ENCODE assay signal across 1 cellular context in genomic region chr4:4693258-4693657, GRCh38.
A peak's percentile ranks its signal among the peaks of the same experiment; 100 is the strongest.
TF ChIP-seq lines count a peak whose summit lies in the region.

No MANE protein-coding gene starts in this region.

TF ChIP-seq in HepG2, 621 proteins besides CTCF, POLR2A, EP300 and RAD21 (continued from another document and continues in another):
- no peak for TF ChIP-seq ZNF318 (CRISPR knock-in tag; IDR thresholded peaks at IDR 0.05)
- TF ChIP-seq PCBP1 (IDR thresholded peaks at IDR 0.05; ENCODE audit: borderline replicate concordance, low read depth, low read length) = no peak
- no peak for TF ChIP-seq ZKSCAN1 (IDR thresholded peaks at IDR 0.05; ENCODE audit: low read length)
- TF ChIP-seq KDM5A (IDR thresholded peaks at IDR 0.05; ENCODE audit: borderline replicate concordance, low read length) = no peak
- TF ChIP-seq MXD4 (CRISPR knock-in tag; IDR thresholded peaks at IDR 0.05) = no peak
- no peak for TF ChIP-seq ZNF713 (CRISPR knock-in tag; IDR thresholded peaks at IDR 0.05)
- no peak for TF ChIP-seq HIC2 (CRISPR knock-in tag; IDR thresholded peaks at IDR 0.05; ENCODE audit: low read depth)
- peak; percentile 40; the same call in 1 of the 2 replicates for TF ChIP-seq GATAD2A (CRISPR knock-in tag; IDR thresholded peaks at IDR 0.05)
- TF ChIP-seq NR2F6 (IDR thresholded peaks at IDR 0.05) = peak; percentile 30; the same call in 1 of the 2 replicates
- peak; percentile 28; the same call in 1 of the 2 replicates for TF ChIP-seq NR2F6 (CRISPR knock-in tag; IDR thresholded peaks at IDR 0.05)
- no peak for TF ChIP-seq ZBTB34 (CRISPR knock-in tag; IDR thresholded peaks at IDR 0.05)
- TF ChIP-seq NCOA5 (CRISPR knock-in tag; IDR thresholded peaks at IDR 0.05) = no peak
- no peak for TF ChIP-seq ZNF143 (CRISPR knock-in tag; IDR thresholded peaks at IDR 0.05)
- TF ChIP-seq ZNF543 (CRISPR knock-in tag; IDR thresholded peaks at IDR 0.05) = no peak
- TF ChIP-seq ZMYM3 (CRISPR knock-in tag; IDR thresholded peaks at IDR 0.05) = no peak
- TF ChIP-seq, protein P1, sequence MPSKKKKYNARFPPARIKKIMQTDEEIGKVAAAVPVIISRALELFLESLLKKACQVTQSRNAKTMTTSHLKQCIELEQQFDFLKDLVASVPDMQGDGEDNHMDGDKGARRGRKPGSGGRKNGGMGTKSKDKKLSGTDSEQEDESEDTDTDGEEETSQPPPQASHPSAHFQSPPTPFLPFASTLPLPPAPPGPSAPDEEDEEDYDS (CRISPR knock-in tag; IDR thresholded peaks at IDR 0.05) = no peak
- TF ChIP-seq CEBPG (CRISPR knock-in tag; IDR thresholded peaks at IDR 0.05) = peak; percentile 84
- no peak for TF ChIP-seq ZNF224 (CRISPR knock-in tag; IDR thresholded peaks at IDR 0.05)
- no peak for TF ChIP-seq ZKSCAN8 (CRISPR knock-in tag; IDR thresholded peaks at IDR 0.05; ENCODE audit: borderline replicate concordance)
- TF ChIP-seq GLMP (CRISPR knock-in tag; IDR thresholded peaks at IDR 0.05; ENCODE audit: borderline replicate concordance) = no peak
- no peak for TF ChIP-seq CENPBD1 (CRISPR knock-in tag; IDR thresholded peaks at IDR 0.05; ENCODE audit: borderline replicate concordance, low read depth)
- TF ChIP-seq NFE2L2 (IDR thresholded peaks at IDR 0.05; ENCODE audit: low read length) = no peak
- TF ChIP-seq ATF1 (CRISPR knock-in tag; IDR thresholded peaks at IDR 0.05) = no peak
- TF ChIP-seq ETV5 (CRISPR knock-in tag; IDR thresholded peaks at IDR 0.05; ENCODE audit: borderline replicate concordance) = no peak; the same call in 1 of the 2 replicates
- TF ChIP-seq RFX1 (IDR thresholded peaks at IDR 0.05) = no peak
- peak; percentile 51; the same call in 1 of the 2 replicates for TF ChIP-seq HOXA3 (CRISPR knock-in tag; IDR thresholded peaks at IDR 0.05)
- TF ChIP-seq DMTF1 (CRISPR knock-in tag; IDR thresholded peaks at IDR 0.05) = no peak
- TF ChIP-seq GATA4 (IDR thresholded peaks at IDR 0.05; ENCODE audit: borderline replicate concordance, low read depth) = no peak
- TF ChIP-seq PAX8 (CRISPR knock-in tag; IDR thresholded peaks at IDR 0.05; ENCODE audit: borderline replicate concordance) = no peak
- TF ChIP-seq CHD4 (IDR thresholded peaks at IDR 0.05; ENCODE audit: borderline replicate concordance, low read length) = 0 out of 2 replicates have a peak, but pooled peaks have one; percentile 7
- TF ChIP-seq NFYC (CRISPR knock-in tag; IDR thresholded peaks at IDR 0.05) = no peak
- no peak for TF ChIP-seq ZNF382 (CRISPR knock-in tag; IDR thresholded peaks at IDR 0.05; ENCODE audit: borderline replicate concordance)
- no peak for TF ChIP-seq MIER2 (CRISPR knock-in tag; IDR thresholded peaks at IDR 0.05)
- TF ChIP-seq ARHGAP35 (CRISPR knock-in tag; IDR thresholded peaks at IDR 0.05; ENCODE audit: borderline replicate concordance) = no peak
- TF ChIP-seq SMARCE1 (IDR thresholded peaks at IDR 0.05; ENCODE audit: borderline replicate concordance) = no peak
- no peak for TF ChIP-seq ZNF281 (CRISPR knock-in tag; IDR thresholded peaks at IDR 0.05; ENCODE audit: borderline replicate concordance)
- no peak for TF ChIP-seq ZMYM2 (CRISPR knock-in tag; IDR thresholded peaks at IDR 0.05)
- 0 out of 2 replicates have a peak, but pooled peaks have one; percentile 21 for TF ChIP-seq ZNF343 (CRISPR knock-in tag; IDR thresholded peaks at IDR 0.05)
- TF ChIP-seq ZBTB26 (CRISPR knock-in tag; IDR thresholded peaks at IDR 0.05; ENCODE audit: borderline replicate concordance) = no peak
- peak; percentile 20; the same call in 1 of the 2 replicates for TF ChIP-seq YEATS2 (CRISPR knock-in tag; IDR thresholded peaks at IDR 0.05; ENCODE audit: borderline replicate concordance)
- no peak for TF ChIP-seq ZNF296 (CRISPR knock-in tag; conservative IDR thresholded peaks at IDR 0.05)
- no peak for TF ChIP-seq RFXAP (CRISPR knock-in tag; IDR thresholded peaks at IDR 0.05; ENCODE audit: borderline replicate concordance)
- peak; percentile 38; the same call in 1 of the 2 replicates for TF ChIP-seq SAP130 (CRISPR knock-in tag; IDR thresholded peaks at IDR 0.05; ENCODE audit: low read depth)
- TF ChIP-seq ZNF124 (CRISPR knock-in tag; IDR thresholded peaks at IDR 0.05) = no peak
- TF ChIP-seq STAT5B (CRISPR knock-in tag; IDR thresholded peaks at IDR 0.05) = no peak
- TF ChIP-seq FOSL1 (CRISPR knock-in tag; IDR thresholded peaks at IDR 0.05; ENCODE audit: borderline replicate concordance) = no peak; the same call in 1 of the 2 replicates
- no peak for TF ChIP-seq MIER3 (CRISPR knock-in tag; IDR thresholded peaks at IDR 0.05; ENCODE audit: borderline replicate concordance)
- TF ChIP-seq REPIN1 (CRISPR knock-in tag; IDR thresholded peaks at IDR 0.05; ENCODE audit: borderline replicate concordance, low read depth) = no peak
